ENCODE assay signal across 32 cellular contexts in the genomic region with DNA sequence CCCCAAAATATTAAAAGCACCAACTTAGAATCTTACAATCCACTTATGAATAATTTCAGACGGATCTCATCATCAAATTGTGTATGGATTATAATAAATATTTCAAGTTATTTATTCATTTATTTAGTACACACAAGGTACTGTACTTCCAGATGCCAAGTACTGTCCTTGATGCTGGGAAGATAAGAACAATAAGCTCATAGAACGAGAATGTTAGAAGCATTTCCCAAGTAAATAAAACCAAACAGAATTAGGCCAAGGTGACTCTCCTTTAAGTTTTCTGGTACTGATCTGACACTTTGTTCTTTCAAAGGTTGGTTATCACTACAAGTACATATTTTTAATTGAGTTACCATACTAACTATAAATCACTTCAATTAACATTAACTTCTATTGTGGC.
"Had no signal": no experiment of that assay in that cellular context is flagged by ENCODE, and none has a peak within 500 bp of the region (broad histone marks: within the 10 kb centered on the region; RNA-seq: fewer than 3 reads in every experiment).

No MANE protein-coding gene starts in this region.

- H3K36me3 ChIP-seq: breast epithelium, cardiac muscle cell, colonic mucosa, esophagus squamous epithelium, gastroesophageal sphincter, heart right ventricle had no signal

- H3K4me1 ChIP-seq: breast epithelium, colonic mucosa, esophagus squamous epithelium, heart right ventricle had no signal

- H3K4me2 ChIP-seq: hepatocyte had no signal

- H3K79me2 ChIP-seq: hepatocyte had no signal

- H3K9me3 ChIP-seq: breast epithelium, colonic mucosa, esophagus squamous epithelium, gastroesophageal sphincter, heart right ventricle had no signal

- DNase-seq: activated CD4-positive, alpha-beta memory T cell treated with anti-CD3 and anti-CD28 coated beads, Interleukin-2, amount 10 ng/mL, durations not matched to agents 7 days and 5 days; activated CD4-positive, alpha-beta T cell treated with anti-CD3 and anti-CD28 coated beads for 1 hour; activated CD4-positive, alpha-beta T cell treated with anti-CD3 and anti-CD28 coated beads for 4 hours; activated CD4-positive, alpha-beta T cell treated with anti-CD3 and anti-CD28 coated beads, Interleukin-2, amount 10 ng/mL, durations not matched to agents 7 days and 5 days; activated CD4-positive, alpha-beta T cell treated with anti-CD3 and anti-CD28 coated beads, Interleukin-2, amount 50 U/mL, for 4 hours; activated CD4-positive, CD25-positive, alpha-beta regulatory T cell; activated CD8-positive, alpha-beta memory T cell treated with anti-CD3 and anti-CD28 coated beads, Interleukin-2, amount 50 U/mL, for 48 hours; activated gamma-delta T cell; activated naive CD4-positive, alpha-beta T cell; activated naive CD4-positive, alpha-beta T cell treated with anti-CD3 and anti-CD28 coated beads, Interleukin-2, amount 10 ng/mL, durations not matched to agents 7 days and 5 days; activated naive CD8-positive, alpha-beta T cell treated with anti-CD3 and anti-CD28 coated beads, Interleukin-2, amount 10 ng/mL, durations not matched to agents 7 days and 5 days; activated T-cell treated with anti-CD3 and anti-CD28 coated beads for 4 hours; activated T-cell treated with anti-CD3 and anti-CD28 coated beads, Interleukin-2, amount 50 U/mL, for 24 hours; activated T-cell treated with anti-CD3 and anti-CD28 coated beads, Interleukin-2, amount 50 U/mL, for 72 hours; amygdala; aorta; central memory CD4-positive, alpha-beta T cell; cerebellar nuclear complex; colonic mucosa; effector CD8-positive, alpha-beta T cell; esophagus squamous epithelium; foreskin melanocyte; heart right ventricle; T-helper 2 cell had no signal

- ATAC-seq: activated naive CD4-positive, alpha-beta T cell treated with anti-CD3 and anti-CD28 coated beads, Interleukin-2, amount 50 U/mL, for 72 hours; activated T-cell treated with anti-CD3 and anti-CD28 coated beads, Interleukin-2, amount 50 U/mL, for 72 hours; gastroesophageal sphincter; heart right ventricle had no signal

- H3K27ac ChIP-seq: breast epithelium, cardiac muscle cell, colonic mucosa, epithelial cell of prostate, esophagus squamous epithelium, gastroesophageal sphincter, heart right ventricle, hepatocyte had no signal

- H3K27me3 ChIP-seq: breast epithelium, cardiac muscle cell, colonic mucosa, esophagus squamous epithelium, gastroesophageal sphincter, heart right ventricle, hepatocyte had no signal

- FAIRE-seq: endometrium, endothelial cell of umbilical vein had no signal

- H2AFZ ChIP-seq: hepatocyte had no signal

- H3K4me3 ChIP-seq: breast epithelium, cardiac muscle cell, colonic mucosa, esophagus squamous epithelium, gastroesophageal sphincter, heart right ventricle, hepatocyte had no signal
